Comparison of ENCODE assay signal across 20 cellular contexts in genomic region chr18:48312066-48312465, GRCh38.
"Had no signal": no experiment of that assay in that cellular context is flagged by ENCODE, and none has a peak within 500 bp of the region (broad histone marks: within the 10 kb centered on the region; RNA-seq: fewer than 3 reads in every experiment).

No MANE protein-coding gene starts in this region.

- H3K9me3 Mint-ChIP-seq: activated naive CD8-positive, alpha-beta T cell treated with anti-CD3 and anti-CD28 coated beads for 36 hours; endodermal cell; neural crest cell; T-cell; T-helper 2 cell treated with Interferon-gamma antibody and Interleukin-4, amounts not matched to agents 5 μg/mL and 100 μg/mL, for 36 hours had no signal

- H3K36me3 ChIP-seq: stomach had no signal

- ATAC-seq: activated CD8-positive, alpha-beta T cell treated with anti-CD3 and anti-CD28 coated beads, Interleukin-2, amount 10 ng/mL, durations not matched to agents 7 days and 5 days; left colon; SK-N-SH treated with all-trans-retinoic acid at 6 μM for 48 hours; T-cell had no signal

- DNase-seq: activated CD4-positive, alpha-beta T cell treated with anti-CD3 and anti-CD28 coated beads for 1 hour; activated CD4-positive, alpha-beta T cell treated with anti-CD3 and anti-CD28 coated beads, Interleukin-2, amount 50 U/mL, for 1 hour; activated CD8-positive, alpha-beta T cell treated with anti-CD3 and anti-CD28 coated beads, Interleukin-2, amount 10 ng/mL, durations not matched to agents 7 days and 5 days; activated naive CD4-positive, alpha-beta T cell; activated naive CD8-positive, alpha-beta T cell treated with anti-CD3 and anti-CD28 coated beads for 36 hours; activated T-cell treated with anti-CD3 and anti-CD28 coated beads, Interleukin-2, amount 50 U/mL, for 1 hour; cortex of kidney; endodermal cell; left colon; mesenchymal stem cell; retina; stimulated activated CD4-positive, alpha-beta T cell treated with anti-CD3 and anti-CD28 coated beads, Interleukin-12 subunit alpha, Interleukin-12 subunit beta, amount 100 ng/mL, for 4 hours; stomach; T-cell; trophoblast cell had no signal

- H3K4me3 ChIP-seq: stomach had no signal

- H3K27ac Mint-ChIP-seq: activated CD8-positive, alpha-beta T cell treated with anti-CD3 and anti-CD28 coated beads, Interleukin-2, amount 10 ng/mL, durations not matched to agents 7 days and 5 days; activated naive CD8-positive, alpha-beta T cell treated with anti-CD3 and anti-CD28 coated beads for 36 hours; endodermal cell; T-cell; T-helper 2 cell treated with Interferon-gamma antibody and Interleukin-4, amounts not matched to agents 5 μg/mL and 100 μg/mL, for 36 hours had no signal

- H3K4me3 Mint-ChIP-seq: activated CD8-positive, alpha-beta T cell treated with anti-CD3 and anti-CD28 coated beads, Interleukin-2, amount 10 ng/mL, durations not matched to agents 7 days and 5 days; activated naive CD8-positive, alpha-beta T cell treated with anti-CD3 and anti-CD28 coated beads for 36 hours; endodermal cell; neural crest cell; T-cell; T-helper 2 cell treated with Interferon-gamma antibody and Interleukin-4, amounts not matched to agents 5 μg/mL and 100 μg/mL, for 36 hours had no signal

- H3K9me3 ChIP-seq: stomach had no signal

- H3K27ac ChIP-seq: epithelial cell of prostate, stomach had no signal

- H3K4me1 Mint-ChIP-seq: activated naive CD8-positive, alpha-beta T cell treated with anti-CD3 and anti-CD28 coated beads for 36 hours; T-cell had no signal

- FAIRE-seq: TTC549 had no signal

- H3K27me3 ChIP-seq: stomach had no signal
